Comparison of ENCODE assay signal across 8 cellular contexts in the genomic region with DNA sequence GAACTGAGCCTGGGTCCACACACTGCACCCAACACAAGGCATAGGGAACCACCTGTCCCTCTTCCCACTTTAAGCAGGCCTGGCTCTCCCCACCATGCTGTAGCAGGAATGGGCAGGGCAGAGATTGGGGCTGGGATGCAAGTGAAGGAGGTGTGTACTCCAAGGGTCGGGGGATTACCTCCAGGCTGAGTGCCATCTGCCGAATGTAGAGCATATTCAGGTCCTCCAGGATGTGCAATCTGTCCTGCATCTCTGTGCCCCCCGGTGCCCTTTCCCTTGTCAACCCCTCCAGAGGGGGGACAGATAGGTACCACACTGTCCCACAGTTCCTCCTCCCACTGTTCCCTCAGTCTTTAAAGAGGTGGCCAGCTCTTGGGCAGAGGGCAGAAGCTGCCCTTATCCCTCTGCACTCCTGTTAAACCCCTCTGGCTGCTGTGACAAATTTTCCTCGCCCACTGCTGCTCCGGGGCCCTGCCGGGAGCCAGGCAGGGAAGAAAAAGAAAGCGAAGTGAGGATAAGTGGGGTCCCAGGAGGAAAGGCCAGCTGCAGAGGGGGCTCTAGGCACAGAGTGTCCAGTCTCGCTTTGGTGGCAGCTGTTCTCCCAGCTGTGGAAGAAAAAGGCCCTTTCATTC. TPM values are rescaled to one million over a fixed set of nuclear protein-coding genes. Genes with fewer than 3 reads are reported as not detected.
DNase-seq lines count a peak whose midpoint lies in the region; ATAC-seq and TF ChIP-seq lines count a peak whose summit lies in the region.

No MANE protein-coding gene starts in this region.

- no peak overlapping the region for H2AFZ ChIP-seq in hepatocyte

- no peak for TF ChIP-seq POLR2A in gastrocnemius medialis (IDR thresholded peaks at IDR 0.05)

- WGBS in hepatocyte (ENCODE audit: low lambda C conversion rate, missing lambda C conversion rate): 32% methylated on average over 8 of the region's 8 CpGs

- H3K4me2 ChIP-seq in hepatocyte: peak overlapping the region; percentile 86

- H3K9me3 ChIP-seq in hepatocyte (ENCODE audit: low read depth) (no peaks in the 10 kb centered on the region), gastrocnemius medialis (no peaks in the 10 kb centered on the region)

- in situ Hi-C loops in gastrocnemius medialis (cut with MboI; ENCODE audit: low sequenced_read_pairs in 4 of 4): no loop called here

- intact Hi-C loops in gastrocnemius medialis (cut with DNase I; ENCODE audit: low total_unique reads): no loop called here

- H3K36me3 ChIP-seq in hepatocyte (replicated peaks; ENCODE audit: insufficient read depth, low read depth) (no peaks in the 10 kb centered on the region), gastrocnemius medialis (no peaks in the 10 kb centered on the region)

- DNase-seq in hepatocyte (ENCODE audit: low spot score) (no peak), gastrocnemius medialis (no peak), HT-29 (ENCODE audit: low spot score) (no peak), GF-D8 (lab: John Stamatoyannopoulos, UW) (no peak), NCI-H1105 (lab: John Stamatoyannopoulos, UW) (no peak)

- peak overlapping the region; percentile 98 for H3K27ac ChIP-seq in hepatocyte
- H3K27ac ChIP-seq in gastrocnemius medialis: peak overlapping the region; percentile 68 to 85 (median 73)

- H3K79me2 ChIP-seq in hepatocyte: peaks cover 58% of the 10 kb centered on the region

- no peak for ATAC-seq in gastrocnemius medialis
- ATAC-seq in GM18519 (IDR thresholded peaks at IDR 0.05; ENCODE audit: low FRiP score, unreplicated experiment): no peak

- H3K9me2 ChIP-seq in hepatocyte (replicated peaks; ENCODE audit: insufficient read depth): no peaks in the 10 kb centered on the region

- peaks cover 37% of the 10 kb centered on the region for H4K20me1 ChIP-seq in hepatocyte (ENCODE audit: insufficient read depth, poor library complexity, severe bottlenecking)

- H3K27me3 ChIP-seq in hepatocyte (no peaks in the 10 kb centered on the region), gastrocnemius medialis (peaks cover 6 to 32% (median 7%) of the 10 kb centered on the region in 3 donors)

- peak overlapping the region; percentile 66; the same call in 1 of the 2 replicates for H3K4me3 ChIP-seq in GM08714 (ENCODE audit: low read length)
- H3K4me3 ChIP-seq in WI38 (ENCODE audit: low read depth, low read length): peak overlapping the region; percentile 65
- H3K4me3 ChIP-seq in hepatocyte: peak overlapping the region; percentile 24
- peak overlapping the region; percentile 55 to 65 (median 58) for H3K4me3 ChIP-seq in gastrocnemius medialis

- H3K4me1 ChIP-seq in hepatocyte (ENCODE audit: insufficient read depth) (peaks cover 20% of the 10 kb centered on the region), gastrocnemius medialis (peaks cover 20 to 30% of the 10 kb centered on the region in 2 donors)

- TF ChIP-seq CTCF in WI38 (IDR thresholded peaks at IDR 0.05; ENCODE audit: low read depth, low read length): no peak
- TF ChIP-seq CTCF in hepatocyte (IDR thresholded peaks at IDR 0.05; ENCODE audit: poor library complexity): no peak
- TF ChIP-seq CTCF in gastrocnemius medialis (IDR thresholded peaks at IDR 0.05 in 4 of 5, conservative IDR thresholded peaks at IDR 0.05 in 1 of 5): no peak

RNA-seq across cellular contexts. Expression of gene RTKN, which starts 2.2 kb away (rescaled TPM):
- total RNA-seq in hepatocyte (66.1 and 74.2 TPM in 2 replicates), gastrocnemius medialis (10 to 100 TPM in 1 of 4 donors, 1 to 10 TPM in 3; 2.2 to 17.6 (median 5.9) TPM)
- 77.5 and 85.0 TPM in 2 replicates for polyA plus RNA-seq in hepatocyte
- 115 and 128 TPM in 2 replicates for total RNA-seq in HT-29 (2014; rRNA removed; shearing (Covaris generic))

RNA-seq across cellular contexts. Expression of gene INO80B, which starts 15.4 kb away (rescaled TPM):
- total RNA-seq in hepatocyte: 16.0 and 20.0 TPM in 2 replicates
- 18.9 and 19.9 TPM in 2 replicates for polyA plus RNA-seq in hepatocyte
- total RNA-seq in gastrocnemius medialis: 10 to 100 TPM; 14.5 to 51.9 (median 41.1) TPM
- 26.0 and 34.6 TPM in 2 replicates for total RNA-seq in HT-29 (2014; rRNA removed; shearing (Covaris generic))

RNA-seq across cellular contexts. Expression of gene WDR54, which starts 18.0 kb away (rescaled TPM):
- total RNA-seq in hepatocyte (6.2 and 7.1 TPM in 2 replicates), gastrocnemius medialis (1 to 10 TPM in 2 of 4 donors, under 1 TPM in 2; 0.51 to 2.1 (median 1.4) TPM)
- polyA plus RNA-seq in hepatocyte: 22.2 and 22.6 TPM in 2 replicates
- total RNA-seq in HT-29 (2014; rRNA removed; shearing (Covaris generic)): 50.8 and 52.3 TPM in 2 replicates

RNA-seq across cellular contexts. Expression of gene C2orf81, which starts 18.1 kb away (rescaled TPM):
- 0.32 and 0.37 TPM in 2 replicates for total RNA-seq in hepatocyte
- polyA plus RNA-seq in hepatocyte: 0.76 and 4.2 TPM in 2 replicates
- under 1 TPM in 1 of 4 donors, not detected in 3; 0.24 TPM for total RNA-seq in gastrocnemius medialis
- 3.2 and 3.9 TPM in 2 replicates for total RNA-seq in HT-29 (2014; rRNA removed; shearing (Covaris generic))

RNA-seq across cellular contexts. Expression of gene WBP1, which starts 18.7 kb away (rescaled TPM):
- total RNA-seq in hepatocyte (66.5 and 85.7 TPM in 2 replicates), gastrocnemius medialis (10 to 100 TPM; 10.7 to 17.5 (median 16.5) TPM)
- polyA plus RNA-seq in hepatocyte: 87.5 and 95.0 TPM in 2 replicates
- 71.2 and 76.1 TPM in 2 replicates for total RNA-seq in HT-29 (2014; rRNA removed; shearing (Covaris generic))
